In the genomic region with DNA sequence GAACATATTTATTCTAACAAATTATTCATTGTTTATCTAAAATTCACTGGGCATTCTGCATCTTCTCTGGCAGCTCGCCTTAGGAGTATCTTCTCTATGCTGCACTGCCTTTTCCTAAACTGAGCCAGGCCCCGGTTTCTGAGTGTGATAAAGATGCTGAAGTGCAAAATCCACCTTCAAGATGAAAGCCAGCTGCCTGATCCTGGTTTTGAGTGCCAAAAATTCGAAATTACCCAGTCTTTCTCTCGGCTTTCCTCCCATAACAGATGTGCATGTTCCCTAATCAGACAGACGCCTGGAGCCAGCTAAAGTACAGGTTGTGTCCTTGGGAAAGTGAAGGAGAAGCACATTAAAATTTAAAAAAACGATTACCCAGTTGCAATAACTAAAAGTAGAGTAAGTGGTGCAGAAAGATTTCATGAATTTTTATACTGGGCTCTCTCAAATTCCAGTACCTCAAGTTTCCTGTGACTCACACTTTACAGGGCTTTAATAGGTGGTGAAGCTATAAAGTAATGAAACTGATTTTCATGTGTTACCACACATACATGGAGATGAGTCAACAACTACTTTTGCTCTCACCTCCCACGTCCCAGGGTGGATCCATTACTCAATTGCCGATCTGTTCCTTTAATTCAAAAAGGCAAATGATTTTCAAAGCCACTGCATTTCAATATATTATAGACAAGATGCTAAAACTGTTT, we compare ENCODE assay signal across 8 cellular contexts.
DNase-seq lines count a peak whose midpoint lies in the region; ATAC-seq and TF ChIP-seq lines count a peak whose summit lies in the region.

No MANE protein-coding gene starts in this region.

- H3K9me2 ChIP-seq in GM23248 (ENCODE audit: insufficient read depth) = no peaks in the 10 kb centered on the region

- H3K79me2 ChIP-seq in GM23248 (ENCODE audit: insufficient read depth) = no peaks in the 10 kb centered on the region

- H4K20me1 ChIP-seq in GM23248 (ENCODE audit: insufficient read depth) = no peaks in the 10 kb centered on the region

- TF ChIP-seq CTCF in cardiac fibroblast (IDR thresholded peaks at IDR 0.05; ENCODE audit: low read depth, low read length) (no peak), endothelial cell (IDR thresholded peaks at IDR 0.05; ENCODE audit: unreplicated experiment) (no peak)

- peak overlapping the region; percentile 54 for H3K9ac ChIP-seq in GM23248

- peaks cover 3% of the 10 kb centered on the region for H3K4me1 Mint-ChIP-seq in endothelial cell (ENCODE audit: unreplicated experiment)

- H2AFZ ChIP-seq in GM23248 = peak overlapping the region; percentile 55

- H3K27me3 ChIP-seq in GM23248 (replicated peaks; ENCODE audit: insufficient read depth) (no peaks in the 10 kb centered on the region), right cardiac atrium (ENCODE audit: control insufficient read depth, insufficient read depth) (no peaks in the 10 kb centered on the region)

- peak overlapping the region; percentile 87 for H3K4me2 ChIP-seq in GM23248 (ENCODE audit: unreplicated experiment)

- no peaks in the 10 kb centered on the region for H3K36me3 ChIP-seq in GM23248 (ENCODE audit: low read depth)

- intact Hi-C loops in sciatic nerve (cut with DNase I) (no loop called here), right cardiac atrium (cut with DNase I) (loop anchor here in 1 of 4 donors (10.0 kb wide), 1 partner anchor 249 kb away; no protein-coding TSS in a partner anchor)

- in situ Hi-C loops in GM23248 (cut with MboI) = no loop called here

- WGBS in GM23248 (ENCODE audit: low coverage in 1 of 2, low lambda C conversion rate in 2 of 2, missing lambda C conversion rate in 2 of 2), 2 experiments = 18 to 22% methylated on average over 8 of the region's 8 CpGs
- WGBS in right cardiac atrium = 35% methylated on average over 8 of the region's 8 CpGs

- H3K9me3 ChIP-seq in GM23248 (ENCODE audit: low read depth) (no peaks in the 10 kb centered on the region), right cardiac atrium (ENCODE audit: control insufficient read depth, low read length) (no peaks in the 10 kb centered on the region)

- H3F3A ChIP-seq in GM23248 (ENCODE audit: insufficient read depth) = peaks cover 34% of the 10 kb centered on the region

- no peaks in the 10 kb centered on the region for H3K9me3 Mint-ChIP-seq in endothelial cell (ENCODE audit: unreplicated experiment)

- H3K4me1 ChIP-seq in GM23248 (ENCODE audit: insufficient read depth) (peaks cover 23% of the 10 kb centered on the region), right cardiac atrium (ENCODE audit: control insufficient read depth, insufficient read depth, low read length) (peaks cover 4% of the 10 kb centered on the region)

- no peak overlapping the region for H3K4me3 Mint-ChIP-seq in endothelial cell (ENCODE audit: unreplicated experiment)

- H3K4me3 ChIP-seq in GM23248 = peak overlapping the region; percentile 55
- H3K4me3 ChIP-seq in cardiac fibroblast (replicated peaks in 1 of 2; ENCODE audit: low read depth in 2 of 2, low read length in 2 of 2) = no peak overlapping the region
- H3K4me3 ChIP-seq in right cardiac atrium (ENCODE audit: low read length) = no peak overlapping the region

- H3K27ac Mint-ChIP-seq in endothelial cell (ENCODE audit: unreplicated experiment) = no peak overlapping the region

- peaks cover 3% of the 10 kb centered on the region for H3K36me3 Mint-ChIP-seq in endothelial cell (ENCODE audit: low read depth, unreplicated experiment)

- ATAC-seq in sciatic nerve (peak; percentile 62), right cardiac atrium (no peak)

- peaks cover 2% of the 10 kb centered on the region for H3K27me3 Mint-ChIP-seq in endothelial cell (ENCODE audit: unreplicated experiment)

- H3K27ac ChIP-seq in GM23248 (peak overlapping the region; percentile 79), right cardiac atrium (ENCODE audit: low read length) (no peak overlapping the region)

- peak; percentile 89 for DNase-seq in EL
- DNase-seq in GM23248 = peak; percentile 97
- peak; percentile 21 for DNase-seq in OCI-M1 (lab: John Stamatoyannopoulos, UW)
- peak; percentile 79 to 91 for DNase-seq in cardiac fibroblast (ENCODE audit: low read depth in 2 of 2)
- no peak for DNase-seq in sciatic nerve (ENCODE audit: low spot score)
- DNase-seq in endothelial cell (ENCODE audit: low spot score) = no peak
- no peak for DNase-seq in right cardiac atrium
- DNase-seq in NCI-H2107 (lab: John Stamatoyannopoulos, UW) = no peak

Comparison
In these comparisons a context has a peak if more than half of its experiments do, and no peak if none do; other contexts are left out.
1. DNase-seq: peak in EL (single experiment), GM23248 (single experiment), OCI-M1 (single experiment) and cardiac fibroblast (2 of 2); none in sciatic nerve (single experiment), endothelial cell (single experiment), right cardiac atrium (0 of 3) and NCI-H2107 (single experiment).